In genomic region chr18:79859314-79859713, GRCh38 we compare ENCODE assay signal across 24 cellular contexts.
DNase-seq lines count a peak whose midpoint lies in the region; ATAC-seq, FAIRE-seq and TF ChIP-seq lines count a peak whose summit lies in the region.
"Had no signal": no experiment of that assay in that cellular context is flagged by ENCODE, and none has a peak within 500 bp of the region (broad histone marks: within the 10 kb centered on the region; RNA-seq: fewer than 3 reads in every experiment).

No MANE protein-coding gene starts in this region.

- no peak for TF ChIP-seq RAD21 in HepG2 (CRISPR knock-in tag; IDR thresholded peaks at IDR 0.05)

- H3K4me1 ChIP-seq in HepG2 (ENCODE audit: insufficient read depth, low read length): no peaks in the 10 kb centered on the region; the same call in 1 of the 2 replicates
- H3K4me1 ChIP-seq in right lobe of liver: no peaks in the 10 kb centered on the region
- H3K4me1 ChIP-seq: Caco-2, HAP-1 had no signal

- TF ChIP-seq CTCF in HepG2 (CRISPR knock-in tag; IDR thresholded peaks at IDR 0.05) (no peak), right lobe of liver (IDR thresholded peaks at IDR 0.05) (no peak), osteocyte (IDR thresholded peaks at IDR 0.05) (no peak)

- TF ChIP-seq EP300 in HepG2 (IDR thresholded peaks at IDR 0.05; ENCODE audit: low read depth in 2 of 2, low read length in 2 of 2): no peak
- no peak for TF ChIP-seq EP300 in HepG2 (CRISPR knock-in tag; IDR thresholded peaks at IDR 0.05; ENCODE audit: borderline replicate concordance)

- H3K27ac Mint-ChIP-seq in osteocyte (ENCODE audit: unreplicated experiment): no peak overlapping the region
- H3K27ac Mint-ChIP-seq: B cell; CD4-positive, CD25-positive, alpha-beta regulatory T cell; CD8-positive, alpha-beta T cell; HFFc6 had no signal

- no peak overlapping the region for H2AFZ ChIP-seq in HepG2 (ENCODE audit: low read length)

- no peaks in the 10 kb centered on the region for H3K36me3 Mint-ChIP-seq in osteocyte (ENCODE audit: unreplicated experiment)
- H3K36me3 Mint-ChIP-seq: CD4-positive, CD25-positive, alpha-beta regulatory T cell; CD8-positive, alpha-beta T cell had no signal

- H4K20me1 ChIP-seq in HepG2 (ENCODE audit: insufficient read depth, low read length): no peaks in the 10 kb centered on the region
- H4K20me1 ChIP-seq: BLaER1 had no signal

- POLR2A ChIA-PET in HepG2 (lab: Yijun Ruan, JAX): no interaction called here

- no peaks in the 10 kb centered on the region for H3K9me3 ChIP-seq in HepG2 (ENCODE audit: low read length)
- H3K9me3 ChIP-seq in right lobe of liver: no peaks in the 10 kb centered on the region
- H3K9me3 ChIP-seq: Caco-2, HAP-1 had no signal

- WGBS in HepG2 (ENCODE audit: low lambda C conversion rate): 18% methylated on average over 7 of the region's 7 CpGs
- WGBS in right lobe of liver (ENCODE audit: insufficient coverage, low coverage, low lambda C conversion rate, missing lambda C conversion rate): 65% methylated on average over 4 of the region's 7 CpGs

- ATAC-seq in HepG2 (no peak), right lobe of liver (no peak), GM19035 (IDR thresholded peaks at IDR 0.05; ENCODE audit: unreplicated experiment) (no peak)
- ATAC-seq: CD8-positive, alpha-beta T cell had no signal

- H3K9ac ChIP-seq in HepG2 (ENCODE audit: insufficient read depth, low read depth, low read length): no peak overlapping the region
- H3K9ac ChIP-seq: BLaER1 had no signal

- no peak overlapping the region for H3K4me3 ChIP-seq in HepG2 (replicated peaks in 1 of 3; ENCODE audit: insufficient read depth in 1 of 3, low read depth in 2 of 3, low read length in 3 of 3)
- H3K4me3 ChIP-seq in right lobe of liver: no peak overlapping the region
- H3K4me3 ChIP-seq: BLaER1, HAP-1 had no signal

- H3K79me2 ChIP-seq in HepG2 (ENCODE audit: insufficient read depth, low read length): no peaks in the 10 kb centered on the region

- BruUV-seq in HepG2 (replicated peaks; lab: Mats Ljungman, UMichigan): no TSS peak

- H3K27me3 Mint-ChIP-seq in osteocyte (ENCODE audit: unreplicated experiment): peaks cover 22% of the 10 kb centered on the region
- H3K27me3 Mint-ChIP-seq: CD4-positive, CD25-positive, alpha-beta regulatory T cell had no signal

- CTCF ChIA-PET in HepG2 (lab: Yijun Ruan, JAX; ENCODE audit: low intra/inter-chr PET ratio, low total read pairs): no interaction called here

- no peak for FAIRE-seq in HepG2 (lab: Jason Lieb, UNC)
- FAIRE-seq: A204.1, G401.6, GM12892, H54 had no signal

- DNase-seq in activated CD8-positive, alpha-beta memory T cell treated with anti-CD3 and anti-CD28 coated beads for 24 hours: peak; percentile 26
- no peak for DNase-seq in activated CD8-positive, alpha-beta memory T cell treated with anti-CD3 and anti-CD28 coated beads, Interleukin-2, amount 50 U/mL, for 48 hours
- no peak for DNase-seq in HepG2 (ENCODE audit: low spot score)
- DNase-seq in right lobe of liver: no peak
- peak; percentile 51 for DNase-seq in osteocyte (ENCODE audit: extremely low spot score, unreplicated experiment)
- DNase-seq in ureter (ENCODE audit: low spot score): peak; percentile 23
- DNase-seq in SKM-1 treated with dmso at 0.1 percent for 144 hours (lab: John Stamatoyannopoulos, UW; ENCODE audit: unreplicated experiment): no peak
- DNase-seq: Caco-2; CD4-positive, CD25-positive, alpha-beta regulatory T cell; CD8-positive, alpha-beta T cell; DMS153; DND-41; GOT3; HFFc6 had no signal

- no peak for TF ChIP-seq POLR2A in HepG2 (IDR thresholded peaks at IDR 0.05; ENCODE audit: insufficient read depth in 1 of 2, low read depth in 2 of 2, low read length in 2 of 2)
- no peak for TF ChIP-seq POLR2A in right lobe of liver (IDR thresholded peaks at IDR 0.05)

- peaks cover 0 to 39% of the 10 kb centered on the region in 2 experiments; a peak in 4 of 5 replicates for H3K27me3 ChIP-seq in HepG2 (ENCODE audit: control insufficient read depth in 1 of 2, insufficient read depth in 2 of 2, low read length in 2 of 2)
- no peaks in the 10 kb centered on the region for H3K27me3 ChIP-seq in right lobe of liver
- H3K27me3 ChIP-seq: BLaER1 had no signal

- H3K36me3 ChIP-seq in HepG2 (replicated peaks in 1 of 2; ENCODE audit: control insufficient read depth in 1 of 2, insufficient read depth in 2 of 2, low read length in 2 of 2): no peaks in the 10 kb centered on the region
- H3K36me3 ChIP-seq in right lobe of liver: no peaks in the 10 kb centered on the region
- H3K36me3 ChIP-seq: HAP-1 had no signal

- H3K27ac ChIP-seq in HepG2 (ENCODE audit: extremely low read length, insufficient read depth, low read length) (no peak overlapping the region), right lobe of liver (no peak overlapping the region)
- H3K27ac ChIP-seq: 22Rv1, BLaER1, C4-2B had no signal

- no peak overlapping the region for H3K4me2 ChIP-seq in HepG2 (ENCODE audit: low read depth, low read length)
- H3K4me2 ChIP-seq: BLaER1 had no signal

- no peak overlapping the region for H3K4me3 Mint-ChIP-seq in osteocyte (ENCODE audit: unreplicated experiment)
- H3K4me3 Mint-ChIP-seq: B cell; CD4-positive, CD25-positive, alpha-beta regulatory T cell; CD8-positive, alpha-beta T cell; HFFc6 had no signal

- H3K4me1 Mint-ChIP-seq in osteocyte (ENCODE audit: unreplicated experiment): peaks cover 7% of the 10 kb centered on the region

- intact Hi-C loops in HepG2 (cut with micrococcal nuclease; ENCODE audit: unreplicated experiment): no loop called here
- intact Hi-C loops in right lobe of liver (cut with DNase I): no loop called here

- H3K9me3 Mint-ChIP-seq in osteocyte (ENCODE audit: unreplicated experiment): peaks cover 5% of the 10 kb centered on the region

- in situ Hi-C loops in HepG2 (cut with HindIII; ENCODE audit: extremely low pct_ligation_motif_present, low pct_unique_long_range_greater_than_20kb): no loop called here

TF ChIP-seq in HepG2, 621 proteins besides CTCF, POLR2A, EP300 and RAD21:
- TF ChIP-seq CREB1 (IDR thresholded peaks at IDR 0.05): peak; percentile 52; the same call in 1 of the 2 replicates
- no peak for TF ChIP-seq CREB1 (CRISPR knock-in tag; IDR thresholded peaks at IDR 0.05)
- no peak for TF ChIP-seq GATAD2A (CRISPR knock-in tag; IDR thresholded peaks at IDR 0.05)

Comparison
In these comparisons a context has a peak if more than half of its experiments do, and no peak if none do; other contexts are left out.
1. DNase-seq: peak in activated CD8-positive, alpha-beta memory T cell treated with anti-CD3 and anti-CD28 coated beads for 24 hours (single experiment), osteocyte (single experiment) and ureter (single experiment); none in activated CD8-positive, alpha-beta memory T cell treated with anti-CD3 and anti-CD28 coated beads, Interleukin-2, amount 50 U/mL, for 48 hours (single experiment), HepG2 (single experiment), right lobe of liver (0 of 3) and SKM-1 treated with dmso at 0.1 percent for 144 hours (single experiment).